In genomic region chr9:130483281-130483949, GRCh38 we compare ENCODE assay signal across 2 cellular contexts.
TF ChIP-seq lines count a peak whose summit lies in the region.

No MANE protein-coding gene starts in this region.

TF ChIP-seq in K562, 482 proteins besides CTCF, POLR2A, EP300 and RAD21:
- TF ChIP-seq DDX20 (tag; IDR thresholded peaks at IDR 0.05; ENCODE audit: low read depth) (no peak), MNT (conservative IDR thresholded peaks at IDR 0.05) (no peak), TRIM24 (IDR thresholded peaks at IDR 0.05) (no peak), KDM1A (IDR thresholded peaks at IDR 0.05) (0 out of 4 replicates have a peak, but pooled peaks of 1 of the 2 experiments have one; percentile 32), POLR2H (tag; IDR thresholded peaks at IDR 0.05; ENCODE audit: low read depth) (no peak), SRSF3 (IDR thresholded peaks at IDR 0.05; ENCODE audit: insufficient read depth, low read length) (no peak), ZBTB8A (IDR thresholded peaks at IDR 0.05; ENCODE audit: partially characterized antibody) (no peak), MAFG (tag; conservative IDR thresholded peaks at IDR 0.05) (no peak), CEBPG (CRISPR knock-in tag; IDR thresholded peaks at IDR 0.05) (no peak), CEBPG (tag; conservative IDR thresholded peaks at IDR 0.05 in 1 of 2, IDR thresholded peaks at IDR 0.05 in 1 of 2) (no peak), ZNF263 (CRISPR knock-in tag; IDR thresholded peaks at IDR 0.05; ENCODE audit: borderline replicate concordance) (peak; percentile 77), HINFP (tag; conservative IDR thresholded peaks at IDR 0.05; ENCODE audit: low read depth) (no peak), HDAC1 (IDR thresholded peaks at IDR 0.05) (peak in 1 of 2 experiments; percentile 41; a peak in 1 of 4 replicates)

TF ChIP-seq in HepG2, 621 proteins besides CTCF, POLR2A, EP300 and RAD21:
- TF ChIP-seq HNRNPK (IDR thresholded peaks at IDR 0.05; ENCODE audit: low read depth, low read length, poor library complexity, severe bottlenecking): peak; percentile 29
- no peak for TF ChIP-seq ZNF274 (CRISPR knock-in tag; IDR thresholded peaks at IDR 0.05)
- TF ChIP-seq MIER3 (CRISPR knock-in tag; IDR thresholded peaks at IDR 0.05; ENCODE audit: borderline replicate concordance): no peak
- no peak for TF ChIP-seq HHEX (CRISPR knock-in tag; IDR thresholded peaks at IDR 0.05)
